In genomic region chr5:34718516-34718915, GRCh38 we compare ENCODE assay signal across 20 cellular contexts.
DNase-seq lines count a peak whose midpoint lies in the region; ATAC-seq and TF ChIP-seq lines count a peak whose summit lies in the region.
"Had no signal": no experiment of that assay in that cellular context is flagged by ENCODE, and none has a peak within 500 bp of the region (broad histone marks: within the 10 kb centered on the region; RNA-seq: fewer than 3 reads in every experiment).

No MANE protein-coding gene starts in this region.

- H3K27me3 ChIP-seq in GM23338 (ENCODE audit: insufficient read depth) (no peaks in the 10 kb centered on the region), SJCRH30 (no peaks in the 10 kb centered on the region), gastroesophageal sphincter (no peaks in the 10 kb centered on the region), prostate gland (replicated peaks; ENCODE audit: insufficient read depth) (no peaks in the 10 kb centered on the region)
- H3K27me3 ChIP-seq: suprapubic skin had no signal

- peaks cover 88% of the 10 kb centered on the region for H3K79me2 ChIP-seq in GM23338 (replicated peaks; ENCODE audit: insufficient read depth)

- no peaks in the 10 kb centered on the region for H3F3A ChIP-seq in GM23338 (replicated peaks; ENCODE audit: low read depth)

- H3K4me3 Mint-ChIP-seq in GM23338: peak overlapping the region; percentile 26
- no peak overlapping the region for H3K4me3 Mint-ChIP-seq in progenitor cell of endocrine pancreas (ENCODE audit: low read depth)
- H3K4me3 Mint-ChIP-seq: activated naive CD4-positive, alpha-beta T cell treated with anti-CD3 and anti-CD28 coated beads for 36 hours; mesothelial cell of epicardium had no signal

- H3K27ac ChIP-seq in GM23338 (ENCODE audit: low read depth): peak overlapping the region; percentile 85
- peak overlapping the region; percentile 50 for H3K27ac ChIP-seq in SJCRH30
- peak overlapping the region in 3 of 4 donors; percentile 39 to 72 (median 59) for H3K27ac ChIP-seq in gastroesophageal sphincter
- H3K27ac ChIP-seq in prostate gland: no peak overlapping the region
- H3K27ac ChIP-seq: suprapubic skin had no signal

- H3K4me1 Mint-ChIP-seq in GM23338 (peaks cover 52% of the 10 kb centered on the region), progenitor cell of endocrine pancreas (ENCODE audit: low read depth) (peaks cover 26% of the 10 kb centered on the region)

- H3K9me2 ChIP-seq in GM23338 (ENCODE audit: insufficient read depth): no peaks in the 10 kb centered on the region

- ATAC-seq in GM23338: peak; percentile 59
- no peak for ATAC-seq in gastroesophageal sphincter

- no peak for TF ChIP-seq POLR2A in gastroesophageal sphincter (IDR thresholded peaks at IDR 0.05)
- TF ChIP-seq POLR2A in prostate gland (IDR thresholded peaks at IDR 0.05): no peak

- H3K4me2 ChIP-seq in GM23338: peak overlapping the region; percentile 67

- TF ChIP-seq CTCF in GM23338 (conservative IDR thresholded peaks at IDR 0.05; ENCODE audit: low read depth in 2 of 2): no peak
- TF ChIP-seq CTCF in gastroesophageal sphincter (IDR thresholded peaks at IDR 0.05): no peak
- TF ChIP-seq CTCF in progenitor cell of endocrine pancreas (IDR thresholded peaks at IDR 0.05; ENCODE audit: unreplicated experiment): no peak
- no peak for TF ChIP-seq CTCF in prostate gland (IDR thresholded peaks at IDR 0.05)

- intact Hi-C loops in prostate gland (cut with DNase I): no loop called here

- peak; percentile 49 for DNase-seq in GM23338 (ENCODE audit: low spot score)
- peak in 1 of 2 experiments; percentile 19 for DNase-seq in SJCRH30
- no peak for DNase-seq in progenitor cell of endocrine pancreas (ENCODE audit: low spot score, unreplicated experiment)
- DNase-seq in prostate gland (ENCODE audit: low spot score): no peak
- DNase-seq in iPS-NIHi7 (ENCODE audit: extremely low spot score): no peak
- DNase-seq in pons (ENCODE audit: low spot score): no peak
- DNase-seq in COLO829 (ENCODE audit: low spot score): no peak
- DNase-seq: activated CD4-positive, alpha-beta T cell treated with anti-CD3 and anti-CD28 coated beads, Interleukin-2, amount 50 U/mL, for 4 hours; activated naive CD4-positive, alpha-beta T cell treated with anti-CD3 and anti-CD28 coated beads for 36 hours; activated T-cell treated with anti-CD3 and anti-CD28 coated beads, Interleukin-2, amount 50 U/mL, for 1 hour; Calu3; GDM1; kidney glomerular epithelial cell; NCI-H1417 treated with DMSO at 0.1 percent for 48 hours; NCI-H2171 treated with DMSO at 0.1 percent for 48 hours; SW 1271 had no signal

- H3K36me3 Mint-ChIP-seq in GM23338 (ENCODE audit: low read depth) (peaks cover 20% of the 10 kb centered on the region), progenitor cell of endocrine pancreas (ENCODE audit: insufficient read depth) (peaks cover 14% of the 10 kb centered on the region)

- H3K9me3 ChIP-seq in SJCRH30 (replicated peaks) (no peaks in the 10 kb centered on the region), gastroesophageal sphincter (no peaks in the 10 kb centered on the region), prostate gland (no peaks in the 10 kb centered on the region)
- H3K9me3 ChIP-seq: suprapubic skin had no signal

- H3K27ac Mint-ChIP-seq in GM23338: peak overlapping the region; percentile 76
- H3K27ac Mint-ChIP-seq in progenitor cell of endocrine pancreas: peak overlapping the region; percentile 54
- H3K27ac Mint-ChIP-seq: activated naive CD4-positive, alpha-beta T cell treated with anti-CD3 and anti-CD28 coated beads for 36 hours had no signal

- WGBS in gastroesophageal sphincter (ENCODE audit: low coverage in 1 of 2), 2 donors: 83 to 95% methylated on average over 4 of the region's 4 CpGs
- 95% methylated on average over 4 of the region's 4 CpGs for WGBS in prostate gland

- TF ChIP-seq EP300 in gastroesophageal sphincter (IDR thresholded peaks at IDR 0.05): no peak

- H3K4me3 ChIP-seq in GM23338: peak overlapping the region; percentile 34
- H3K4me3 ChIP-seq in SJCRH30: no peak overlapping the region
- H3K4me3 ChIP-seq in gastroesophageal sphincter: no peak overlapping the region
- no peak overlapping the region for H3K4me3 ChIP-seq in prostate gland
- H3K4me3 ChIP-seq: coronary artery, suprapubic skin had no signal

- no peak overlapping the region for H2AFZ ChIP-seq in GM23338

- H3K9me3 Mint-ChIP-seq in GM23338 (no peaks in the 10 kb centered on the region), progenitor cell of endocrine pancreas (ENCODE audit: low read depth) (no peaks in the 10 kb centered on the region)
- H3K9me3 Mint-ChIP-seq: activated naive CD4-positive, alpha-beta T cell treated with anti-CD3 and anti-CD28 coated beads for 36 hours; mesothelial cell of epicardium had no signal

- H4K20me1 ChIP-seq in GM23338 (replicated peaks; ENCODE audit: insufficient read depth): no peaks in the 10 kb centered on the region

- H3K36me3 ChIP-seq in GM23338 (ENCODE audit: insufficient read depth) (no peaks in the 10 kb centered on the region), SJCRH30 (peaks cover 3% of the 10 kb centered on the region; the same call in 1 of the 2 replicates), gastroesophageal sphincter (no peaks in the 10 kb centered on the region), prostate gland (no peaks in the 10 kb centered on the region)
- H3K36me3 ChIP-seq: suprapubic skin had no signal

- peaks cover 59% of the 10 kb centered on the region for H3K4me1 ChIP-seq in GM23338 (ENCODE audit: insufficient read depth)
- H3K4me1 ChIP-seq in SJCRH30: peaks cover 25% of the 10 kb centered on the region
- H3K4me1 ChIP-seq in gastroesophageal sphincter: peaks cover 0 to 29% (median 0%) of the 10 kb centered on the region in 3 donors
- no peaks in the 10 kb centered on the region for H3K4me1 ChIP-seq in prostate gland (replicated peaks)

- H3K27me3 Mint-ChIP-seq in GM23338 (ENCODE audit: insufficient read depth, low read depth, poor library complexity): no peaks in the 10 kb centered on the region
- H3K27me3 Mint-ChIP-seq in progenitor cell of endocrine pancreas: no peaks in the 10 kb centered on the region

TF ChIP-seq in GM23338, 12 proteins besides CTCF, POLR2A, EP300 and RAD21 (continues in another document):
- TF ChIP-seq POLR2AphosphoS5 (IDR thresholded peaks at IDR 0.05; ENCODE audit: low read depth): no peak
- no peak for TF ChIP-seq NANOG (IDR thresholded peaks at IDR 0.05; ENCODE audit: borderline replicate concordance)
- no peak for TF ChIP-seq CREB1 (CRISPR knock-in tag; IDR thresholded peaks at IDR 0.05; ENCODE audit: low read depth)
- TF ChIP-seq ZNF462 (CRISPR knock-in tag; IDR thresholded peaks at IDR 0.05): no peak
- no peak for TF ChIP-seq STAT1 (IDR thresholded peaks at IDR 0.05; ENCODE audit: unreplicated experiment)

Comparison
In these comparisons a context has a peak if more than half of its experiments do, and no peak if none do; other contexts are left out.
1. H3K27ac ChIP-seq: peak in GM23338 (single experiment), SJCRH30 (single experiment) and gastroesophageal sphincter (3 of 4); none in prostate gland (0 of 2).